ENCODE assay signal across 16 cellular contexts in the genomic region with DNA sequence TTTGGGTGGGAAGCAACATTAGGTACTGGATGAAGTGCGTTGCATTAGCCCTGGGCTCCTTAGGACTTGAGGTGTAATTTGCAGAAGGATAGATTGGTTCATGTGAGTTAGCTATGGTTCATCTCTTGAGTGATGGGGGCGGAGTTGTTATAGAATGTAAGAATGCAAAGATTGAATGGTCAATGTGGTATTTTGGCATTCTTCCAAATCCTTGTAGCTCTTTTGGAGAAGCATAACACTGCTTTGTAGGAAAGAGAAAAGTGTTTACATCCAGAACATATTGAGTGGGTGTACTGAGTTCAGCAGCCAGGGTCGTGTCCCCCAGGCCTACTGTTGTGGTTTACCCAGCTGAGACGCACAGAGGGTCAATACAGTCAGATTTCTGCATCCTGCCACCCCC.
DNase-seq lines count a peak whose midpoint lies in the region; ATAC-seq, FAIRE-seq and TF ChIP-seq lines count a peak whose summit lies in the region.
"Had no signal": no experiment of that assay in that cellular context is flagged by ENCODE, and none has a peak within 500 bp of the region (broad histone marks: within the 10 kb centered on the region; RNA-seq: fewer than 3 reads in every experiment).

No MANE protein-coding gene starts in this region.

- H3K4me1 Mint-ChIP-seq in osteocyte (ENCODE audit: unreplicated experiment), result peaks cover 60% of the 10 kb centered on the region
- peaks cover 1% of the 10 kb centered on the region for H3K4me1 Mint-ChIP-seq in activated naive CD8-positive, alpha-beta T cell treated with anti-CD3 and anti-CD28 coated beads for 36 hours
- H3K4me1 Mint-ChIP-seq: T-helper 17 cell had no signal

- no peak for TF ChIP-seq CTCF in choroid plexus epithelial cell (conservative IDR thresholded peaks at IDR 0.05; ENCODE audit: low read depth, low read length)
- TF ChIP-seq CTCF in osteocyte (IDR thresholded peaks at IDR 0.05), result no peak

- H3K4me3 Mint-ChIP-seq in osteocyte (ENCODE audit: unreplicated experiment), result no peak overlapping the region
- H3K4me3 Mint-ChIP-seq in activated naive CD8-positive, alpha-beta T cell treated with anti-CD3 and anti-CD28 coated beads for 36 hours, result no peak overlapping the region
- H3K4me3 Mint-ChIP-seq: T-helper 17 cell had no signal

- H3K27ac Mint-ChIP-seq in osteocyte (ENCODE audit: unreplicated experiment), result peak overlapping the region; percentile 5
- H3K27ac Mint-ChIP-seq in activated naive CD8-positive, alpha-beta T cell treated with anti-CD3 and anti-CD28 coated beads for 36 hours, result no peak overlapping the region
- H3K27ac Mint-ChIP-seq: T-helper 17 cell had no signal

- no peak for ATAC-seq in GM19324 (IDR thresholded peaks at IDR 0.05; ENCODE audit: low FRiP score, unreplicated experiment)
- ATAC-seq: GM12878, heart left ventricle, lower lobe of right lung, T-helper 17 cell had no signal

- FAIRE-seq in frontal cortex (lab: Jason Lieb, UNC), result no peak
- FAIRE-seq: GM12878 had no signal

- H3K27me3 Mint-ChIP-seq in osteocyte (ENCODE audit: unreplicated experiment), result no peaks in the 10 kb centered on the region
- peaks cover 6% of the 10 kb centered on the region for H3K27me3 Mint-ChIP-seq in activated naive CD8-positive, alpha-beta T cell treated with anti-CD3 and anti-CD28 coated beads for 36 hours

- peaks cover 3% of the 10 kb centered on the region for H3K9me3 Mint-ChIP-seq in osteocyte (ENCODE audit: unreplicated experiment)
- H3K9me3 Mint-ChIP-seq in activated naive CD8-positive, alpha-beta T cell treated with anti-CD3 and anti-CD28 coated beads for 36 hours, result no peaks in the 10 kb centered on the region

- DNase-seq in ELR (ENCODE audit: low read depth) (peak; percentile 71), NCI-H226 (peak; percentile 68), choroid plexus epithelial cell (ENCODE audit: low read depth) (peak; percentile 96), osteocyte (ENCODE audit: extremely low spot score, unreplicated experiment) (no peak), frontal cortex (ENCODE audit: low spot score in 2 of 2) (no peak)
- DNase-seq in activated naive CD4-positive, alpha-beta T cell treated with Interleukin-2 at 50 U/mL for 16 hours, result no peak
- DNase-seq in activated naive CD8-positive, alpha-beta T cell treated with anti-CD3 and anti-CD28 coated beads for 36 hours, result no peak
- DNase-seq: activated CD4-positive, alpha-beta T cell treated with anti-CD3 and anti-CD28 coated beads, Interleukin-2, amount 50 U/mL, for 4 hours; activated naive CD4-positive, alpha-beta T cell; heart left ventricle; lower lobe of right lung; NCI-H1694 treated with DMSO at 0.1 percent for 48 hours; posterior cingulate gyrus; T-helper 17 cell had no signal

- no peaks in the 10 kb centered on the region for H3K36me3 Mint-ChIP-seq in osteocyte (ENCODE audit: unreplicated experiment)
- no peaks in the 10 kb centered on the region for H3K36me3 Mint-ChIP-seq in activated naive CD8-positive, alpha-beta T cell treated with anti-CD3 and anti-CD28 coated beads for 36 hours

- H3K4me3 ChIP-seq in choroid plexus epithelial cell (ENCODE audit: low read depth, low read length), result no peak overlapping the region
- H3K4me3 ChIP-seq: GM12878, heart left ventricle, lower lobe of right lung had no signal

Comparison
In these comparisons a context has a peak if more than half of its experiments do, and no peak if none do; other contexts are left out.
1. DNase-seq: peak in ELR (single experiment), NCI-H226 (single experiment) and choroid plexus epithelial cell (single experiment); none in osteocyte (single experiment), activated naive CD4-positive, alpha-beta T cell treated with Interleukin-2 at 50 U/mL for 16 hours (single experiment), frontal cortex (0 of 2) and activated naive CD8-positive, alpha-beta T cell treated with anti-CD3 and anti-CD28 coated beads for 36 hours (single experiment).